In the genomic region with DNA sequence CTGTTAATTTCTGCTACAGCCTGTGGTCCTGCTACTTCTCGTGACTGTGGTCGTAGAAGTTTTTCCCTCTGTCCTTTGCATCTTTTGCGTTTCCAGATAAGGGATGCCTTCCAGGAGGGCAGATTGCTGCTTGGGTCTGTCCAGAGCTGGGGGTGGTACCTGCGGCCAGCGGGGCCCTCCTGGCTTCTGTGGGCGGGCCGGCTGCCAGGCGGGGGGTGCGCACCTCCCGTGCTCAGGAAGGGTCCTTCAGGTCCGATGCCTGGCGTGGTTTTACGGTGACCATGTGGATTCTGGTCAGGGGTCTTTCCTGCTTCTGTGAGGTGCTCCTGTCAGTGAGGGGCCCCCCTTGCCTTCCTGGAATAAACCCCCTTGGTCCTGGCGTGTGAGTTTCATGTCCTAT, we compare ENCODE assay signal across 23 cellular contexts.
DNase-seq lines count a peak whose midpoint lies in the region; ATAC-seq and TF ChIP-seq lines count a peak whose summit lies in the region.
"Had no signal": no experiment of that assay in that cellular context is flagged by ENCODE, and none has a peak within 500 bp of the region (broad histone marks: within the 10 kb centered on the region; RNA-seq: fewer than 3 reads in every experiment).

No MANE protein-coding gene starts in this region.

- intact Hi-C loops in left ventricle myocardium inferior (cut with micrococcal nuclease) (loop anchor here (2.0 kb wide), 1 partner anchor 101 kb away; no protein-coding TSS in a partner anchor), Right ventricle myocardium inferior (cut with DNase I) (loop anchor here (5.0 to 10.0 kb wide), 3 partner anchors 82 to 335 kb away; a partner anchor contains a TSS), left ventricle myocardium superior (cut with micrococcal nuclease) (loop anchor here (2.0 kb wide), 1 partner anchor 101 kb away; no protein-coding TSS in a partner anchor), ovary (cut with DNase I) (loop anchor here (5.0 to 10.0 kb wide), 6 partner anchors 105 to 565 kb away; a partner anchor contains a TSS), uterus (cut with DNase I; ENCODE audit: low total_unique reads) (loop anchor here (2.0 kb wide), 1 partner anchor 101 kb away; no protein-coding TSS in a partner anchor)

- ATAC-seq in Right ventricle myocardium inferior (no peak), left ventricle myocardium superior (no peak), T-cell (replicated peaks in 1 of 4) (no peak)
- ATAC-seq in stimulated activated effector memory CD8-positive, alpha-beta T cell treated with anti-CD3 and anti-CD28 coated beads, Interleukin-12 subunit alpha, Interleukin-12 subunit beta, amount 100 ng/mL, for 72 hours: no peak
- ATAC-seq: GM12878, HCT116, T-helper 17 cell had no signal

- no peak overlapping the region for H3K4me3 ChIP-seq in left ventricle myocardium inferior
- no peak overlapping the region for H3K4me3 ChIP-seq in ovary
- no peak overlapping the region for H3K4me3 ChIP-seq in uterus
- H3K4me3 ChIP-seq: GM12878, thoracic aorta had no signal

- H3K27ac Mint-ChIP-seq in T-cell: no peak overlapping the region
- H3K27ac Mint-ChIP-seq in stimulated activated effector memory CD8-positive, alpha-beta T cell treated with anti-CD3 and anti-CD28 coated beads, Interleukin-12 subunit alpha, Interleukin-12 subunit beta, amount 100 ng/mL, for 72 hours: no peak overlapping the region
- H3K27ac Mint-ChIP-seq: IgD-negative memory B cell, T-helper 17 cell had no signal

- H3K4me3 Mint-ChIP-seq in T-cell: no peak overlapping the region
- H3K4me3 Mint-ChIP-seq in stimulated activated effector memory CD8-positive, alpha-beta T cell treated with anti-CD3 and anti-CD28 coated beads, Interleukin-12 subunit alpha, Interleukin-12 subunit beta, amount 100 ng/mL, for 72 hours: no peak overlapping the region
- H3K4me3 Mint-ChIP-seq: IgD-negative memory B cell, neural crest cell, T-helper 17 cell had no signal

- H3K27me3 Mint-ChIP-seq in T-cell: no peaks in the 10 kb centered on the region
- H3K27me3 Mint-ChIP-seq: T-helper 17 cell had no signal

- H3K4me1 Mint-ChIP-seq in T-cell: peaks cover 52 to 54% (median 54%) of the 10 kb centered on the region in 3 donors
- peaks cover 28% of the 10 kb centered on the region for H3K4me1 Mint-ChIP-seq in stimulated activated effector memory CD8-positive, alpha-beta T cell treated with anti-CD3 and anti-CD28 coated beads, Interleukin-12 subunit alpha, Interleukin-12 subunit beta, amount 100 ng/mL, for 72 hours

- CTCF ChIA-PET in T-cell (lab: Charles Lee): interaction anchor here in 1 of 2 donors (0.6 kb wide), 1 partner anchor 129 kb away, joined by 5 read pairs; a partner anchor contains a TSS

- H3K9me3 ChIP-seq in left ventricle myocardium inferior (replicated peaks) (no peaks in the 10 kb centered on the region), ovary (no peaks in the 10 kb centered on the region), uterus (no peaks in the 10 kb centered on the region)
- H3K9me3 ChIP-seq: thoracic aorta had no signal

- peaks cover 36% of the 10 kb centered on the region for H3K4me1 ChIP-seq in left ventricle myocardium inferior
- peaks cover 7% of the 10 kb centered on the region for H3K4me1 ChIP-seq in ovary (ENCODE audit: insufficient read depth)
- H3K4me1 ChIP-seq in uterus: peaks cover 0 to 11% of the 10 kb centered on the region in 2 donors

- POLR2A ChIA-PET in T-cell (lab: Charles Lee): no interaction called here

- H3K36me3 ChIP-seq in left ventricle myocardium inferior (no peaks in the 10 kb centered on the region), ovary (no peaks in the 10 kb centered on the region), uterus (no peaks in the 10 kb centered on the region)
- H3K36me3 ChIP-seq: brain microvascular endothelial cell, thoracic aorta had no signal

- DNase-seq in left ventricle myocardium inferior (peak; percentile 12), Right ventricle myocardium inferior (ENCODE audit: missing footprints) (no peak), left ventricle myocardium superior (peak; percentile 19), ovary (peak in 4 of 5 donors; percentile 9 to 30 (median 16)), uterus (peak; percentile 12 to 14), HK-2 (ENCODE audit: unreplicated experiment) (no peak), T-cell (no peak)
- DNase-seq in stimulated activated effector memory CD8-positive, alpha-beta T cell treated with anti-CD3 and anti-CD28 coated beads, Interleukin-12 subunit alpha, Interleukin-12 subunit beta, amount 100 ng/mL, for 72 hours (ENCODE audit: low spot score in 2 of 2): no peak
- DNase-seq: activated CD4-positive, alpha-beta T cell treated with anti-CD3 and anti-CD28 coated beads for 4 hours; brain microvascular endothelial cell; effector memory CD4-positive, alpha-beta T cell; foreskin fibroblast; NCI-H1092 treated with DMSO at 0.1 percent for 48 hours; NCI-H1930; NCI-H526 treated with DMSO at 0.1 percent for 48 hours; stimulated activated CD4-positive, alpha-beta T cell treated with anti-CD3 and anti-CD28 coated beads, Interleukin-4, amount 100 ng/mL, for 4 hours; stimulated activated naive CD4-positive, alpha-beta T cell treated with Interleukin-2 at 50 U/mL for 16 hours had no signal

- H3K27me3 ChIP-seq in left ventricle myocardium inferior (ENCODE audit: low read depth) (peaks cover 11% of the 10 kb centered on the region), ovary (no peaks in the 10 kb centered on the region), uterus (no peaks in the 10 kb centered on the region)
- H3K27me3 ChIP-seq: brain microvascular endothelial cell had no signal

- H3K36me3 Mint-ChIP-seq in T-cell: no peaks in the 10 kb centered on the region
- no peaks in the 10 kb centered on the region for H3K36me3 Mint-ChIP-seq in stimulated activated effector memory CD8-positive, alpha-beta T cell treated with anti-CD3 and anti-CD28 coated beads, Interleukin-12 subunit alpha, Interleukin-12 subunit beta, amount 100 ng/mL, for 72 hours
- H3K36me3 Mint-ChIP-seq: IgD-negative memory B cell had no signal

- no peak for TF ChIP-seq EP300 in ovary (IDR thresholded peaks at IDR 0.05)

- TF ChIP-seq POLR2A in ovary (IDR thresholded peaks at IDR 0.05): no peak
- TF ChIP-seq POLR2A in uterus (IDR thresholded peaks at IDR 0.05): no peak

- no peaks in the 10 kb centered on the region for H3K9me3 Mint-ChIP-seq in T-cell
- no peaks in the 10 kb centered on the region for H3K9me3 Mint-ChIP-seq in stimulated activated effector memory CD8-positive, alpha-beta T cell treated with anti-CD3 and anti-CD28 coated beads, Interleukin-12 subunit alpha, Interleukin-12 subunit beta, amount 100 ng/mL, for 72 hours
- H3K9me3 Mint-ChIP-seq: IgD-negative memory B cell, neural crest cell had no signal

- WGBS in ovary, 3 donors: 71 to 76% (median 73%) methylated on average over 14 of the region's 14 CpGs

- TF ChIP-seq CTCF in left ventricle myocardium inferior (IDR thresholded peaks at IDR 0.05; ENCODE audit: borderline replicate concordance) (no peak), ovary (IDR thresholded peaks at IDR 0.05) (no peak), uterus (IDR thresholded peaks at IDR 0.05) (no peak)

- H3K27ac ChIP-seq in left ventricle myocardium inferior (replicated peaks) (no peak overlapping the region), ovary (no peak overlapping the region), uterus (no peak overlapping the region)
- H3K27ac ChIP-seq: brain microvascular endothelial cell, thoracic aorta had no signal

Comparison
In these comparisons a context has a peak if more than half of its experiments do, and no peak if none do; other contexts are left out.
1. DNase-seq: peak in left ventricle myocardium inferior (single experiment), left ventricle myocardium superior (single experiment), ovary (4 of 5) and uterus (2 of 2); none in Right ventricle myocardium inferior (single experiment), HK-2 (single experiment), T-cell (0 of 34) and stimulated activated effector memory CD8-positive, alpha-beta T cell treated with anti-CD3 and anti-CD28 coated beads, Interleukin-12 subunit alpha, Interleukin-12 subunit beta, amount 100 ng/mL, for 72 hours (0 of 2).